In genomic region chr6:150260931-150261330, GRCh38 we compare ENCODE assay signal across 6 cellular contexts.
"Had no signal": no experiment of that assay in that cellular context is flagged by ENCODE, and none has a peak within 500 bp of the region (broad histone marks: within the 10 kb centered on the region; RNA-seq: fewer than 3 reads in every experiment).

No MANE protein-coding gene starts in this region.

- ATAC-seq: HepG2 had no signal

- FAIRE-seq: HepG2, HTR-8/SVneo had no signal

- H3K27ac ChIP-seq: HL-60 had no signal

- H3K4me3 Mint-ChIP-seq: IgD-negative memory B cell had no signal

- DNase-seq: IMR-90, KBM-7 had no signal

- H3K9me3 Mint-ChIP-seq: IgD-negative memory B cell had no signal
